17 cellular contexts compared by ENCODE assay signal in genomic region chr5:166276006-166276405, GRCh38.
DNase-seq lines count a peak whose midpoint lies in the region; ATAC-seq and TF ChIP-seq lines count a peak whose summit lies in the region.
"Had no signal": no experiment of that assay in that cellular context is flagged by ENCODE, and none has a peak within 500 bp of the region (broad histone marks: within the 10 kb centered on the region; RNA-seq: fewer than 3 reads in every experiment).

No MANE protein-coding gene starts in this region.

- H3K27me3 ChIP-seq in PC-3 (ENCODE audit: low read length): no peaks in the 10 kb centered on the region
- H3K27me3 ChIP-seq: BLaER1 treated with 17β-estradiol and CSF1 and Interleukin-3, amounts not matched to agents 10 nM and 100 nM had no signal

- H3K36me3 ChIP-seq in PC-3 (ENCODE audit: low read depth, low read length): no peaks in the 10 kb centered on the region
- H3K36me3 ChIP-seq: BLaER1 treated with 17β-estradiol and CSF1 and Interleukin-3, amounts not matched to agents 10 nM and 100 nM had no signal

- no peak overlapping the region for H2AFZ ChIP-seq in PC-3 (ENCODE audit: low read length)

- 0 out of 2 replicates have a peak, but pooled peaks cover 3% of the 10 kb centered on the region for H3K9me3 ChIP-seq in PC-3 (ENCODE audit: low read length)
- H3K9me3 ChIP-seq: A549; BLaER1 treated with 17β-estradiol and CSF1 and Interleukin-3, amounts not matched to agents 10 nM and 100 nM had no signal

- peak; percentile 45 for DNase-seq in COLO829 (ENCODE audit: low spot score)
- DNase-seq in PC-3: peak; percentile 14
- DNase-seq in foreskin melanocyte: peak; percentile 95
- no peak for DNase-seq in stimulated activated CD4-positive, alpha-beta T cell treated with anti-CD3 and anti-CD28 coated beads, Interleukin-2, amount 100 ng/mL, for 48 hours
- no peak for DNase-seq in hippocampal formation (lab: John Stamatoyannopoulos, UW)
- DNase-seq in NAMALWA (ENCODE audit: low spot score): no peak
- DNase-seq: AML-193; CD4-positive, alpha-beta T cell; CD8-positive, alpha-beta T cell; COR-L47; DMS 273 treated with DMSO at 0.1 percent for 48 hours; DMS79 treated with DMSO at 0.1 percent for 48 hours; GF-D8 had no signal

- H3F3A ChIP-seq in PC-3 (ENCODE audit: low read length, unreplicated experiment): no peaks in the 10 kb centered on the region

- no peak overlapping the region for H3K4me3 ChIP-seq in PC-3 (ENCODE audit: low read length)
- H3K4me3 ChIP-seq: A549; BLaER1 treated with 17β-estradiol and CSF1 and Interleukin-3, amounts not matched to agents 10 nM and 100 nM had no signal

- peak overlapping the region; percentile 46 for H3K27ac ChIP-seq in PC-3 (ENCODE audit: low read length)
- H3K27ac ChIP-seq: 22Rv1; A549; BLaER1 treated with 17β-estradiol and CSF1 and Interleukin-3, amounts not matched to agents 10 nM and 100 nM; C4-2B had no signal

- POLR2A ChIA-PET in PC-3 (lab: Charles Lee; ENCODE audit: unreplicated experiment): no interaction called here

- no peaks in the 10 kb centered on the region for H4K20me1 ChIP-seq in PC-3 (ENCODE audit: low read length)
- H4K20me1 ChIP-seq: BLaER1 treated with 17β-estradiol and CSF1 and Interleukin-3, amounts not matched to agents 10 nM and 100 nM had no signal

- BruUV-seq in PC-3 (replicated peaks; lab: Mats Ljungman, UMichigan): no TSS peak

- no peak for TF ChIP-seq CTCF in PC-3 (conservative IDR thresholded peaks at IDR 0.05; ENCODE audit: low read depth, low read length)

- no peaks in the 10 kb centered on the region for H3K9me2 ChIP-seq in PC-3 (replicated peaks; ENCODE audit: low read length)

- H3K4me2 ChIP-seq in PC-3 (ENCODE audit: low read length): no peak overlapping the region
- H3K4me2 ChIP-seq: A549; BLaER1 treated with 17β-estradiol and CSF1 and Interleukin-3, amounts not matched to agents 10 nM and 100 nM had no signal

- H3K79me2 ChIP-seq in PC-3 (ENCODE audit: low read length): no peaks in the 10 kb centered on the region

- H3K9ac ChIP-seq in PC-3 (ENCODE audit: low read length): no peak overlapping the region
- H3K9ac ChIP-seq: BLaER1 treated with 17β-estradiol and CSF1 and Interleukin-3, amounts not matched to agents 10 nM and 100 nM had no signal

- ATAC-seq in PC-3: no peak
- ATAC-seq: A549; CD8-positive, alpha-beta T cell had no signal

- intact Hi-C loops in PC-3 (cut with micrococcal nuclease): no loop called here

- CTCF ChIA-PET in PC-3 (lab: Charles Lee): no interaction called here

- H3K4me1 ChIP-seq in PC-3 (ENCODE audit: insufficient read depth, low read length): no peaks in the 10 kb centered on the region
- H3K4me1 ChIP-seq: A549; BLaER1 treated with 17β-estradiol and CSF1 and Interleukin-3, amounts not matched to agents 10 nM and 100 nM had no signal

Comparison
In these comparisons a context has a peak if more than half of its experiments do, and no peak if none do; other contexts are left out.
1. DNase-seq: peak in COLO829 (single experiment), PC-3 (single experiment) and foreskin melanocyte (single experiment); none in stimulated activated CD4-positive, alpha-beta T cell treated with anti-CD3 and anti-CD28 coated beads, Interleukin-2, amount 100 ng/mL, for 48 hours (0 of 2), hippocampal formation (0 of 2) and NAMALWA (single experiment).